ENCODE assay signal across 1 cellular context in genomic region chr16:29765167-29766032, GRCh38.
TF ChIP-seq lines count a peak whose summit lies in the region.

No MANE protein-coding gene starts in this region.

TF ChIP-seq in HepG2, 621 proteins besides CTCF, POLR2A, EP300 and RAD21 (continued from another document and continues in another):
- TF ChIP-seq AHDC1 (CRISPR knock-in tag; IDR thresholded peaks at IDR 0.05; ENCODE audit: borderline replicate concordance), result peak; percentile 97
- TF ChIP-seq SSRP1 (CRISPR knock-in tag; IDR thresholded peaks at IDR 0.05), result no peak; the same call in none of the 2 replicates
- TF ChIP-seq E2F2 (CRISPR knock-in tag; IDR thresholded peaks at IDR 0.05; ENCODE audit: borderline replicate concordance), result no peak
- no peak for TF ChIP-seq NR3C1 (CRISPR knock-in tag; IDR thresholded peaks at IDR 0.05)
- TF ChIP-seq ZKSCAN8 (CRISPR knock-in tag; IDR thresholded peaks at IDR 0.05; ENCODE audit: borderline replicate concordance), result peak; percentile 77; the same call in 1 of the 2 replicates
- TF ChIP-seq BCL3 (CRISPR knock-in tag; IDR thresholded peaks at IDR 0.05), result peak; percentile 80
- TF ChIP-seq KMT2A (CRISPR knock-in tag; IDR thresholded peaks at IDR 0.05), result no peak
- TF ChIP-seq RXRB (CRISPR knock-in tag; IDR thresholded peaks at IDR 0.05; ENCODE audit: borderline replicate concordance), result peak; percentile 100
- no peak for TF ChIP-seq AGO2 (optimal IDR thresholded peaks at IDR 0.05; ENCODE audit: low read depth, low read length)
- peak; percentile 45 for TF ChIP-seq STAG1 (CRISPR knock-in tag; IDR thresholded peaks at IDR 0.05)
- TF ChIP-seq SP5 (CRISPR knock-in tag; IDR thresholded peaks at IDR 0.05; ENCODE audit: borderline replicate concordance, low read depth), result peak; percentile 98
- TF ChIP-seq MAFG (CRISPR knock-in tag; IDR thresholded peaks at IDR 0.05), result no peak
- TF ChIP-seq ZC3H4 (CRISPR knock-in tag; IDR thresholded peaks at IDR 0.05; ENCODE audit: borderline replicate concordance), result no peak
- no peak for TF ChIP-seq ZNF256 (CRISPR knock-in tag; conservative IDR thresholded peaks at IDR 0.05)
- no peak for TF ChIP-seq ZNF207 (IDR thresholded peaks at IDR 0.05; ENCODE audit: borderline replicate concordance)
- TF ChIP-seq FOXM1 (CRISPR knock-in tag; IDR thresholded peaks at IDR 0.05), result no peak; the same call in 1 of the 2 replicates
- peak; percentile 72; the same call in 1 of the 2 replicates for TF ChIP-seq MLX (CRISPR knock-in tag; IDR thresholded peaks at IDR 0.05)
- TF ChIP-seq ZNF576 (CRISPR knock-in tag; IDR thresholded peaks at IDR 0.05), result no peak
- TF ChIP-seq SUZ12 (IDR thresholded peaks at IDR 0.05; ENCODE audit: low read depth, low read length), result no peak
- TF ChIP-seq ZNF589 (CRISPR knock-in tag; conservative IDR thresholded peaks at IDR 0.05), result 0 out of 2 replicates have a peak, but pooled peaks have one; percentile 11
- peak; percentile 87 for TF ChIP-seq ZNF317 (CRISPR knock-in tag; IDR thresholded peaks at IDR 0.05)
- peak; percentile 92 for TF ChIP-seq REPIN1 (CRISPR knock-in tag; IDR thresholded peaks at IDR 0.05; ENCODE audit: borderline replicate concordance, low read depth)
- no peak; the same call in 1 of the 2 replicates for TF ChIP-seq SP140L (CRISPR knock-in tag; IDR thresholded peaks at IDR 0.05; ENCODE audit: borderline replicate concordance)
- TF ChIP-seq ZNF674 (CRISPR knock-in tag; IDR thresholded peaks at IDR 0.05; ENCODE audit: low read depth), result no peak
- no peak for TF ChIP-seq ZNF7 (CRISPR knock-in tag; IDR thresholded peaks at IDR 0.05)
- TF ChIP-seq KLF15 (CRISPR knock-in tag; IDR thresholded peaks at IDR 0.05; ENCODE audit: borderline replicate concordance), result peak; percentile 50; the same call in 1 of the 2 replicates
- no peak for TF ChIP-seq BCLAF1 (IDR thresholded peaks at IDR 0.05)
- no peak; the same call in 1 of the 2 replicates for TF ChIP-seq EEA1 (CRISPR knock-in tag; IDR thresholded peaks at IDR 0.05; ENCODE audit: borderline replicate concordance)
- TF ChIP-seq MAZ (IDR thresholded peaks at IDR 0.05; ENCODE audit: borderline replicate concordance, low read depth, low read length), result no peak
- TF ChIP-seq MAZ (CRISPR knock-in tag; IDR thresholded peaks at IDR 0.05; ENCODE audit: low read depth), result peak; percentile 60; the same call in 1 of the 2 replicates
- TF ChIP-seq FOXO1 (CRISPR knock-in tag; IDR thresholded peaks at IDR 0.05), result peak; percentile 85
- no peak for TF ChIP-seq HNRNPK (IDR thresholded peaks at IDR 0.05; ENCODE audit: low read depth, low read length, poor library complexity, severe bottlenecking)
- TF ChIP-seq ARID5B (CRISPR knock-in tag; IDR thresholded peaks at IDR 0.05), result peak; percentile 98
- TF ChIP-seq ETS1 (CRISPR knock-in tag; IDR thresholded peaks at IDR 0.05), result no peak
- peak; percentile 64; the same call in 1 of the 2 replicates for TF ChIP-seq ZNF652 (CRISPR knock-in tag; IDR thresholded peaks at IDR 0.05; ENCODE audit: borderline replicate concordance, low read depth)
- TF ChIP-seq HNF1B (CRISPR knock-in tag; IDR thresholded peaks at IDR 0.05), result peak; percentile 91
- peak; percentile 100 for TF ChIP-seq MTA1 (CRISPR knock-in tag; IDR thresholded peaks at IDR 0.05; ENCODE audit: borderline replicate concordance)
